ENCODE assay signal across 1 cellular context in the genomic region with DNA sequence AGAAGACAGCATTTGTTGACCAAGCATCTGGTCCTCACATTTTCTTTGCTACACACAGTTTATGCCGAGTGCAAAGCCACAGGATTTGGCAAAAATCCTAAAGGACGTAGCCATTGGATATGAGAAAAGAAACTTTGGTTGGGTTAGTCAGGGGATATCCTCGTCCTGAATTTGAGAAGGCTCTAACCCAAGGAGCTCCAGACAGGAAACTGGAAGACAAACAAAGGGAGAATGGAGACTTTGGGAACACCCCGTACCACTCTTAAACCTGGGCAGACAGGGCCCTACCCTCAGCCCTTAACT.
TF ChIP-seq lines count a peak whose summit lies in the region.

No MANE protein-coding gene starts in this region.

TF ChIP-seq in IMR-90, 13 proteins besides CTCF, POLR2A, EP300 and RAD21:
- TF ChIP-seq BHLHE40 (IDR thresholded peaks at IDR 0.05; ENCODE audit: low read depth, low read length) (no peak), MXI1 (IDR thresholded peaks at IDR 0.05; ENCODE audit: borderline replicate concordance, low read depth, low read length) (no peak), ELK1 (IDR thresholded peaks at IDR 0.05; ENCODE audit: borderline replicate concordance, low read depth, low read length) (no peak), RFX5 (IDR thresholded peaks at IDR 0.05; ENCODE audit: low read depth, low read length) (no peak), NFE2L2 (IDR thresholded peaks at IDR 0.05; ENCODE audit: low read depth, low read length) (no peak)
